8 cellular contexts compared by ENCODE assay signal in genomic region chr3:122572940-122573412, GRCh38. TPM values are rescaled to one million over a fixed set of nuclear protein-coding genes. Genes with fewer than 3 reads are reported as not detected.
A peak's percentile ranks its signal among the peaks of the same experiment; 100 is the strongest.
DNase-seq lines count a peak whose midpoint lies in the region; TF ChIP-seq lines count a peak whose summit lies in the region.

No MANE protein-coding gene starts in this region.

- H3K4me3 Mint-ChIP-seq in osteocyte (ENCODE audit: unreplicated experiment) = no peak overlapping the region

- no peak overlapping the region for H3K27ac ChIP-seq in mesendoderm (ENCODE audit: low read depth, low read length)

- H3K4me1 ChIP-seq in adipocyte (ENCODE audit: control insufficient read depth, insufficient read depth, low read length) (peaks cover 37% of the 10 kb centered on the region), mesendoderm (ENCODE audit: control insufficient read depth, low read depth, low read length) (no peaks in the 10 kb centered on the region)

- H3K79me2 ChIP-seq in mesendoderm (ENCODE audit: control insufficient read depth, insufficient read depth, low read length) = no peaks in the 10 kb centered on the region

- H4K5ac ChIP-seq in mesendoderm (ENCODE audit: low read length) = no peak overlapping the region

- H3K18ac ChIP-seq in mesendoderm (ENCODE audit: low read length) = no peak overlapping the region

- H3K36me3 ChIP-seq in adipocyte (ENCODE audit: control insufficient read depth, insufficient read depth, low read length, severe bottlenecking) (peaks cover 30% of the 10 kb centered on the region), mesendoderm (ENCODE audit: control insufficient read depth, insufficient read depth, low read length) (no peaks in the 10 kb centered on the region)

- H3K27ac Mint-ChIP-seq in osteocyte (ENCODE audit: unreplicated experiment) = no peak overlapping the region

- no peak overlapping the region for H3K56ac ChIP-seq in mesendoderm (ENCODE audit: low read length)

- no CpG with 5 or more reads among the region's 3 CpGs for WGBS in mesendoderm (ENCODE audit: extremely low coverage, insufficient coverage, low lambda C conversion rate)

- H3K4ac ChIP-seq in mesendoderm (ENCODE audit: low read depth, low read length) = no peak overlapping the region

- H3K9me3 Mint-ChIP-seq in osteocyte (ENCODE audit: unreplicated experiment) = no peaks in the 10 kb centered on the region

- peak overlapping the region; percentile 32 for H3K9ac ChIP-seq in adipocyte (ENCODE audit: low read length)
- H3K9ac ChIP-seq in mesendoderm (ENCODE audit: low read length) = no peak overlapping the region

- TF ChIP-seq CTCF in osteocyte (IDR thresholded peaks at IDR 0.05) = no peak

- H2BK15ac ChIP-seq in mesendoderm (replicated peaks; ENCODE audit: low read depth) = no peak overlapping the region

- H2AK5ac ChIP-seq in mesendoderm (ENCODE audit: low read length) = no peak overlapping the region

- H3K9me3 ChIP-seq in adipocyte (ENCODE audit: control insufficient read depth, low read length) = no peaks in the 10 kb centered on the region

- peak; percentile 15 for DNase-seq in stimulated activated CD4-positive, alpha-beta T cell treated with anti-CD3 and anti-CD28 coated beads, Interleukin-12 subunit alpha, Interleukin-12 subunit beta, amount 100 ng/mL, for 4 hours
- DNase-seq in stimulated activated CD4-positive, alpha-beta T cell treated with anti-CD3 and anti-CD28 coated beads, Interleukin-2, amount 100 ng/mL, for 48 hours = no peak
- DNase-seq in NCI-H2196 (lab: John Stamatoyannopoulos, UW; ENCODE audit: unreplicated experiment) = peak; percentile 68
- DNase-seq in adipocyte (ENCODE audit: low read depth) = peak; percentile 19
- DNase-seq in mesendoderm = peak; percentile 71
- DNase-seq in osteocyte (ENCODE audit: extremely low spot score, unreplicated experiment) = no peak
- no peak for DNase-seq in midbrain (lab: John Stamatoyannopoulos, UW)
- DNase-seq in UCSD-AML1 (lab: John Stamatoyannopoulos, UW; ENCODE audit: unreplicated experiment) = no peak

- H3K4me1 Mint-ChIP-seq in osteocyte (ENCODE audit: unreplicated experiment) = peaks cover 17% of the 10 kb centered on the region

- H3K27me3 ChIP-seq in adipocyte (replicated peaks; ENCODE audit: control insufficient read depth, insufficient read depth, low read length) (no peaks in the 10 kb centered on the region), mesendoderm (ENCODE audit: insufficient read depth, low read length, poor library complexity) (no peaks in the 10 kb centered on the region)

- no peak overlapping the region for H3K4me2 ChIP-seq in mesendoderm (ENCODE audit: low read length)

- H3K4me3 ChIP-seq in adipocyte (ENCODE audit: low read length) (peak overlapping the region; percentile 4), mesendoderm (ENCODE audit: low read length) (no peak overlapping the region)

- H3K36me3 Mint-ChIP-seq in osteocyte (ENCODE audit: unreplicated experiment) = peaks cover 35% of the 10 kb centered on the region

- H2BK5ac ChIP-seq in mesendoderm (ENCODE audit: low read length) = no peak overlapping the region

- H3K79me1 ChIP-seq in mesendoderm (ENCODE audit: low read length) = no peaks in the 10 kb centered on the region

- no peak overlapping the region for H4K8ac ChIP-seq in mesendoderm (ENCODE audit: low read depth, low read length)

- H3K23ac ChIP-seq in mesendoderm (ENCODE audit: low read length) = no peak overlapping the region

- no peaks in the 10 kb centered on the region for H3K27me3 Mint-ChIP-seq in osteocyte (ENCODE audit: unreplicated experiment)

- H2BK120ac ChIP-seq in mesendoderm (ENCODE audit: low read depth, low read length) = no peak overlapping the region

RNA-seq across cellular contexts. Expression of gene PARP15, which starts 4.5 kb away (rescaled TPM):
- 0.29 TPM for polyA plus RNA-seq in mesendoderm (2013, experiment 1 of 2)
- 0.39 TPM for polyA plus RNA-seq in mesendoderm (2013, experiment 2 of 2)
- 0.08 TPM in 1 of 2 replicates, not detected in the other for total RNA-seq in osteocyte

RNA-seq across cellular contexts. Expression of gene DTX3L, which starts 8.8 kb away (rescaled TPM):
- 3.6 TPM for polyA plus RNA-seq in mesendoderm (2013, experiment 1 of 2)
- 3.5 TPM for polyA plus RNA-seq in mesendoderm (2013, experiment 2 of 2)
- 33.7 and 37.4 TPM in 2 replicates for total RNA-seq in osteocyte

RNA-seq across cellular contexts. Expression of gene PARP9, which starts 8.9 kb away (rescaled TPM):
- polyA plus RNA-seq in mesendoderm (2013, experiment 1 of 2) = 2.4 TPM
- 2.4 TPM for polyA plus RNA-seq in mesendoderm (2013, experiment 2 of 2)
- total RNA-seq in osteocyte = 18.4 and 18.9 TPM in 2 replicates

RNA-seq across cellular contexts. Expression of gene KPNA1, which starts 58.2 kb away (rescaled TPM):
- polyA plus RNA-seq in mesendoderm (2013, experiment 1 of 2) = 41.4 TPM
- 41.0 TPM for polyA plus RNA-seq in mesendoderm (2013, experiment 2 of 2)
- total RNA-seq in osteocyte = 71.5 and 73.4 TPM in 2 replicates

Comparison
In these comparisons a context has a peak if more than half of its experiments do, and no peak if none do; other contexts are left out.
1. DNase-seq: peak in stimulated activated CD4-positive, alpha-beta T cell treated with anti-CD3 and anti-CD28 coated beads, Interleukin-12 subunit alpha, Interleukin-12 subunit beta, amount 100 ng/mL, for 4 hours (single experiment), NCI-H2196 (single experiment), adipocyte (single experiment) and mesendoderm (single experiment); none in stimulated activated CD4-positive, alpha-beta T cell treated with anti-CD3 and anti-CD28 coated beads, Interleukin-2, amount 100 ng/mL, for 48 hours (0 of 2), osteocyte (single experiment), midbrain (single experiment) and UCSD-AML1 (single experiment).